1 cellular context compared by ENCODE assay signal in the genomic region with DNA sequence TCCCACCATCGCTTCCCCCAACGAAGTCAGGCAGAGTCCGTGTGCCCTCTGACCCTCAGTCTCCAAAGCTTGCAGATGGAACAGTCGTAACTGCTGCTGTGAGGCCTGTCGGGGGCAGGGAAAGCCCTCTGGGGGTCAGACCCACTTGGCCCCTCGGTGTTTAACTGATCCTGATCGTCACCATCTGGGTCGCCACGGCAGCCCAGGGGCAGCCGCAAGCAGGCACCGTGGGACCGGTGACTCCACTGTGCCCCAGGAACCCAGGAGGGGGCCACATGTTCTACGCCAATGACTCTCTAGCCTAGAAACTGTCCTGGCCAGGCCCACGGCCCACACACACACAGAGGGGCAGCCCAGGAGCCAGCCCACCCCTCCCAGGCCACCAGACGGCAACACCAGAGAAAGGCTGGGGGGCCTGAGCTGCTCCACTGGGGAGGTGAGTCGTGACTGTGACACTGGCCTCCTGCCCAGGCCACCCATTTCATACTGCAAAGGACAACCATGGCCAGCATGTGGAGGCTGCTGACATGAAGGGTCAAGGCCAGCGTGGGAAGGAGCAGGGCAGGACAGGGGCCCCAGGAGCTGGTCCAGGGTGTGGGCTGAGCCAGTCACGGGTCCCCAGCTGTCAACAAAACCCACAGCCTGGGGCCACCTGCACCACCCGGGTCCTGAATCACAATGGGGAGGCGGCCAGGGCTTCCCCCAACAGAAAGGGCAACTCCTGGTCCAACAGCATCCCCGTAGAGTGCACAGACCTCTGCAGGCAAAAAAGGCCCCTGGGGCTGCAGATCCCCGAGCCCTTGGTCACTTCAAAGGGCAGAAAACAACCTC.
TF ChIP-seq lines count a peak whose summit lies in the region.

No MANE protein-coding gene starts in this region.

TF ChIP-seq in GM12878, 131 proteins besides CTCF, POLR2A, EP300 and RAD21 (continued from another document):
- TF ChIP-seq RUNX3 (IDR thresholded peaks at IDR 0.05; ENCODE audit: low read length): no peak
- TF ChIP-seq, protein P1, sequence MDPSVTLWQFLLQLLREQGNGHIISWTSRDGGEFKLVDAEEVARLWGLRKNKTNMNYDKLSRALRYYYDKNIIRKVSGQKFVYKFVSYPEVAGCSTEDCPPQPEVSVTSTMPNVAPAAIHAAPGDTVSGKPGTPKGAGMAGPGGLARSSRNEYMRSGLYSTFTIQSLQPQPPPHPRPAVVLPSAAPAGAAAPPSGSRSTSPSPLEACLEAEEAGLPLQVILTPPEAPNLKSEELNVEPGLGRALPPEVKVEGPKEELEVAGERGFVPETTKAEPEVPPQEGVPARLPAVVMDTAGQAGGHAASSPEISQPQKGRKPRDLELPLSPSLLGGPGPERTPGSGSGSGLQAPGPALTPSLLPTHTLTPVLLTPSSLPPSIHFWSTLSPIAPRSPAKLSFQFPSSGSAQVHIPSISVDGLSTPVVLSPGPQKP (IDR thresholded peaks at IDR 0.05; ENCODE audit: low read depth, low read length): no peak
- peak; percentile 56; the same call in 1 of the 2 replicates for TF ChIP-seq TCF12 (IDR thresholded peaks at IDR 0.05; ENCODE audit: low read depth, low read length)
- TF ChIP-seq NFIC (IDR thresholded peaks at IDR 0.05; ENCODE audit: low read depth, low read length): no peak
- no peak for TF ChIP-seq RAD51 (IDR thresholded peaks at IDR 0.05)
- no peak for TF ChIP-seq CREB1 (IDR thresholded peaks at IDR 0.05; ENCODE audit: low read depth)
- no peak for TF ChIP-seq FOXM1 (IDR thresholded peaks at IDR 0.05; ENCODE audit: low read depth, low read length)
- no peak for TF ChIP-seq SREBF1 (IDR thresholded peaks at IDR 0.05; ENCODE audit: low read length)
- TF ChIP-seq TCF3 (IDR thresholded peaks at IDR 0.05; ENCODE audit: borderline replicate concordance, insufficient read depth, low read depth, low read length): peak; percentile 52; the same call in 1 of the 2 replicates
- TF ChIP-seq BHLHE40 (IDR thresholded peaks at IDR 0.05; ENCODE audit: borderline replicate concordance in 1 of 2, low read depth in 2 of 2, low read length in 1 of 2): peak in 1 of 2 experiments; percentile 56; a peak in 1 of 4 replicates
TF ChIP-seq in GM12878: peak in this region for 3.
